Comparison of ENCODE assay signal across 7 cellular contexts in genomic region chr19:6644796-6645195, GRCh38. TPM values are rescaled to one million over a fixed set of nuclear protein-coding genes. Genes with fewer than 3 reads are reported as not detected.
"Had no signal": no experiment of that assay in that cellular context is flagged by ENCODE, and none has a peak within 500 bp of the region (broad histone marks: within the 10 kb centered on the region; RNA-seq: fewer than 3 reads in every experiment).

No MANE protein-coding gene starts in this region.

- H3K9me3 Mint-ChIP-seq: IgD-negative memory B cell had no signal

- H3K4me3 Mint-ChIP-seq: IgD-negative memory B cell had no signal

- DNase-seq: IMR-90 had no signal

- H3K4me3 ChIP-seq: K562 had no signal

- ATAC-seq: HepG2, K562 had no signal

- H3K36me3 Mint-ChIP-seq: IgD-negative memory B cell had no signal

- H3K27ac ChIP-seq: HL-60 had no signal

RNA-seq across cellular contexts. Expression of gene TNFSF14, which starts 25.2 kb away (rescaled TPM):
- total RNA-seq: HT-29, HT1080, IMR-90 had no signal
- polyA plus RNA-seq: IMR-90 had no signal

RNA-seq across cellular contexts. Expression of gene CD70, which starts 53.8 kb away (rescaled TPM):
- total RNA-seq: HepG2, HT-29, IMR-90 had no signal
- polyA plus RNA-seq: IMR-90 had no signal
